Comparison of ENCODE assay signal across 1 cellular context in the genomic region with DNA sequence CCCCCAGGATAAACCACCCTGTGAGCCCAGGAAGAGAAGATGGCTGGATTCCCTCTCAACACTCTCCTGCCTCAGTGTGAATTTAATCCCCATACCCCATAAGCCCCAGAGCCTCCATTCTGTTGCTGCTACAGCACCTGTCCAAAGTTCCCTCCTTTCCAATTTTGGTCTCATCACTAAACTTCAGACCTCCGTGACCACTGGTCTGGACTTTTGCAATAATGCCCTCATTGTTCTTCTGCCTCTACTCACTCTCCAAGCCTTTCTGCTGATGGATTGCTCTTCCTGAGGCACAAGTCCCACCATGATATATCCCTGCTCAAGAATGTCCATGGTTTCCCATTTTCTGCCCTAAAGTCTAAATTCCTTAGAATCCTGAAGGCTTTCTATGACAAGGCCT.
A peak's percentile ranks its signal among the peaks of the same experiment; 100 is the strongest.
TF ChIP-seq lines count a peak whose summit lies in the region.

No MANE protein-coding gene starts in this region.

TF ChIP-seq in HepG2, 621 proteins besides CTCF, POLR2A, EP300 and RAD21 (continued from another document and continues in another):
- TF ChIP-seq FOXP4 (CRISPR knock-in tag; IDR thresholded peaks at IDR 0.05) (peak; percentile 25; the same call in 1 of the 2 replicates), HOXA3 (CRISPR knock-in tag; IDR thresholded peaks at IDR 0.05) (peak; percentile 58; the same call in 1 of the 2 replicates), HNRNPK (IDR thresholded peaks at IDR 0.05; ENCODE audit: low read depth, low read length, poor library complexity, severe bottlenecking) (no peak), LCORL (IDR thresholded peaks at IDR 0.05) (0 out of 2 replicates have a peak, but pooled peaks have one; percentile 21), LCORL (CRISPR knock-in tag; IDR thresholded peaks at IDR 0.05) (no peak), ZNF644 (CRISPR knock-in tag; IDR thresholded peaks at IDR 0.05; ENCODE audit: low read depth) (peak; percentile 59), ZSCAN12 (CRISPR knock-in tag; IDR thresholded peaks at IDR 0.05) (no peak), ZSCAN30 (CRISPR knock-in tag; IDR thresholded peaks at IDR 0.05) (no peak), CEBPG (CRISPR knock-in tag; IDR thresholded peaks at IDR 0.05) (peak; percentile 64), SOX5 (CRISPR knock-in tag; IDR thresholded peaks at IDR 0.05; ENCODE audit: borderline replicate concordance) (peak; percentile 61; the same call in 1 of the 2 replicates), ETV5 (CRISPR knock-in tag; IDR thresholded peaks at IDR 0.05; ENCODE audit: borderline replicate concordance) (peak; percentile 30; the same call in 1 of the 2 replicates), SOX6 (IDR thresholded peaks at IDR 0.05) (no peak), SOX6 (CRISPR knock-in tag; IDR thresholded peaks at IDR 0.05) (peak; percentile 63), ZNF547 (CRISPR knock-in tag; IDR thresholded peaks at IDR 0.05) (no peak), SAP130 (CRISPR knock-in tag; IDR thresholded peaks at IDR 0.05; ENCODE audit: low read depth) (no peak), ZNF883 (CRISPR knock-in tag; IDR thresholded peaks at IDR 0.05; ENCODE audit: not compliant biosample characterization) (no peak), CCAR2 (optimal IDR thresholded peaks at IDR 0.05; ENCODE audit: low read depth, low read length) (no peak), ZNF335 (CRISPR knock-in tag; IDR thresholded peaks at IDR 0.05) (no peak), RXRB (CRISPR knock-in tag; IDR thresholded peaks at IDR 0.05; ENCODE audit: borderline replicate concordance) (peak; percentile 10; the same call in 1 of the 2 replicates), SOX13 (IDR thresholded peaks at IDR 0.05) (no peak), SOX13 (CRISPR knock-in tag; conservative IDR thresholded peaks at IDR 0.05 in 1 of 2, IDR thresholded peaks at IDR 0.05 in 1 of 2) (peak in 1 of 2 experiments; percentile 75; a peak in 2 of 4 replicates), MED1 (CRISPR knock-in tag; IDR thresholded peaks at IDR 0.05) (peak; percentile 56), POGZ (CRISPR knock-in tag; IDR thresholded peaks at IDR 0.05) (no peak), YEATS2 (CRISPR knock-in tag; IDR thresholded peaks at IDR 0.05; ENCODE audit: borderline replicate concordance) (no peak), ZKSCAN8 (CRISPR knock-in tag; IDR thresholded peaks at IDR 0.05; ENCODE audit: borderline replicate concordance) (no peak), ZNF276 (CRISPR knock-in tag; IDR thresholded peaks at IDR 0.05; ENCODE audit: low read depth) (no peak), GATAD2A (CRISPR knock-in tag; IDR thresholded peaks at IDR 0.05) (peak; percentile 42; the same call in 1 of the 2 replicates), CREB1 (IDR thresholded peaks at IDR 0.05) (no peak), CREB1 (CRISPR knock-in tag; IDR thresholded peaks at IDR 0.05) (peak; percentile 23; the same call in 1 of the 2 replicates), ZSCAN31 (CRISPR knock-in tag; IDR thresholded peaks at IDR 0.05; ENCODE audit: low read depth) (no peak), CREM (IDR thresholded peaks at IDR 0.05) (no peak; the same call in 1 of the 2 replicates), CREM (CRISPR knock-in tag; IDR thresholded peaks at IDR 0.05) (no peak), SMC3 (IDR thresholded peaks at IDR 0.05; ENCODE audit: low read length) (no peak), CEBPB (IDR thresholded peaks at IDR 0.05; ENCODE audit: borderline replicate concordance, low read depth, low read length) (0 out of 2 replicates have a peak, but pooled peaks have one; percentile 25), THRA (CRISPR knock-in tag; IDR thresholded peaks at IDR 0.05; ENCODE audit: borderline replicate concordance) (peak; percentile 48; the same call in 1 of the 2 replicates), BCL6 (CRISPR knock-in tag; IDR thresholded peaks at IDR 0.05) (peak; percentile 38; the same call in 1 of the 2 replicates), NR3C1 (CRISPR knock-in tag; IDR thresholded peaks at IDR 0.05) (no peak)
- TF ChIP-seq, protein P1, sequence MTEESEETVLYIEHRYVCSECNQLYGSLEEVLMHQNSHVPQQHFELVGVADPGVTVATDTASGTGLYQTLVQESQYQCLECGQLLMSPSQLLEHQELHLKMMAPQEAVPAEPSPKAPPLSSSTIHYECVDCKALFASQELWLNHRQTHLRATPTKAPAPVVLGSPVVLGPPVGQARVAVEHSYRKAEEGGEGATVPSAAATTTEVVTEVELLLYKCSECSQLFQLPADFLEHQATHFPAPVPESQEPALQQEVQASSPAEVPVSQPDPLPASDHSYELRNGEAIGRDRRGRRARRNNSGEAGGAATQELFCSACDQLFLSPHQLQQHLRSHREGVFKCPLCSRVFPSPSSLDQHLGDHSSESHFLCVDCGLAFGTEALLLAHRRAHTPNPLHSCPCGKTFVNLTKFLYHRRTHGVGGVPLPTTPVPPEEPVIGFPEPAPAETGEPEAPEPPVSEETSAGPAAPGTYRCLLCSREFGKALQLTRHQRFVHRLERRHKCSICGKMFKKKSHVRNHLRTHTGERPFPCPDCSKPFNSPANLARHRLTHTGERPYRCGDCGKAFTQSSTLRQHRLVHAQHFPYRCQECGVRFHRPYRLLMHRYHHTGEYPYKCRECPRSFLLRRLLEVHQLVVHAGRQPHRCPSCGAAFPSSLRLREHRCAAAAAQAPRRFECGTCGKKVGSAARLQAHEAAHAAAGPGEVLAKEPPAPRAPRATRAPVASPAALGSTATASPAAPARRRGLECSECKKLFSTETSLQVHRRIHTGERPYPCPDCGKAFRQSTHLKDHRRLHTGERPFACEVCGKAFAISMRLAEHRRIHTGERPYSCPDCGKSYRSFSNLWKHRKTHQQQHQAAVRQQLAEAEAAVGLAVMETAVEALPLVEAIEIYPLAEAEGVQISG (CRISPR knock-in tag; IDR thresholded peaks at IDR 0.05), result 0 out of 2 replicates have a peak, but pooled peaks have one; percentile 20
- TF ChIP-seq, protein P2, sequence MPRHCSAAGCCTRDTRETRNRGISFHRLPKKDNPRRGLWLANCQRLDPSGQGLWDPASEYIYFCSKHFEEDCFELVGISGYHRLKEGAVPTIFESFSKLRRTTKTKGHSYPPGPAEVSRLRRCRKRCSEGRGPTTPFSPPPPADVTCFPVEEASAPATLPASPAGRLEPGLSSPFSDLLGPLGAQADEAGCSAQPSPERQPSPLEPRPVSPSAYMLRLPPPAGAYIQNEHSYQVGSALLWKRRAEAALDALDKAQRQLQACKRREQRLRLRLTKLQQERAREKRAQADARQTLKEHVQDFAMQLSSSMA (CRISPR knock-in tag; IDR thresholded peaks at IDR 0.05), result no peak
- TF ChIP-seq, protein P3, sequence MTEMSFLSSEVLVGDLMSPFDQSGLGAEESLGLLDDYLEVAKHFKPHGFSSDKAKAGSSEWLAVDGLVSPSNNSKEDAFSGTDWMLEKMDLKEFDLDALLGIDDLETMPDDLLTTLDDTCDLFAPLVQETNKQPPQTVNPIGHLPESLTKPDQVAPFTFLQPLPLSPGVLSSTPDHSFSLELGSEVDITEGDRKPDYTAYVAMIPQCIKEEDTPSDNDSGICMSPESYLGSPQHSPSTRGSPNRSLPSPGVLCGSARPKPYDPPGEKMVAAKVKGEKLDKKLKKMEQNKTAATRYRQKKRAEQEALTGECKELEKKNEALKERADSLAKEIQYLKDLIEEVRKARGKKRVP (CRISPR knock-in tag; IDR thresholded peaks at IDR 0.05), result 0 out of 4 replicates have a peak, but pooled peaks of 1 of the 2 experiments have one; percentile 18
- TF ChIP-seq, protein P4, sequence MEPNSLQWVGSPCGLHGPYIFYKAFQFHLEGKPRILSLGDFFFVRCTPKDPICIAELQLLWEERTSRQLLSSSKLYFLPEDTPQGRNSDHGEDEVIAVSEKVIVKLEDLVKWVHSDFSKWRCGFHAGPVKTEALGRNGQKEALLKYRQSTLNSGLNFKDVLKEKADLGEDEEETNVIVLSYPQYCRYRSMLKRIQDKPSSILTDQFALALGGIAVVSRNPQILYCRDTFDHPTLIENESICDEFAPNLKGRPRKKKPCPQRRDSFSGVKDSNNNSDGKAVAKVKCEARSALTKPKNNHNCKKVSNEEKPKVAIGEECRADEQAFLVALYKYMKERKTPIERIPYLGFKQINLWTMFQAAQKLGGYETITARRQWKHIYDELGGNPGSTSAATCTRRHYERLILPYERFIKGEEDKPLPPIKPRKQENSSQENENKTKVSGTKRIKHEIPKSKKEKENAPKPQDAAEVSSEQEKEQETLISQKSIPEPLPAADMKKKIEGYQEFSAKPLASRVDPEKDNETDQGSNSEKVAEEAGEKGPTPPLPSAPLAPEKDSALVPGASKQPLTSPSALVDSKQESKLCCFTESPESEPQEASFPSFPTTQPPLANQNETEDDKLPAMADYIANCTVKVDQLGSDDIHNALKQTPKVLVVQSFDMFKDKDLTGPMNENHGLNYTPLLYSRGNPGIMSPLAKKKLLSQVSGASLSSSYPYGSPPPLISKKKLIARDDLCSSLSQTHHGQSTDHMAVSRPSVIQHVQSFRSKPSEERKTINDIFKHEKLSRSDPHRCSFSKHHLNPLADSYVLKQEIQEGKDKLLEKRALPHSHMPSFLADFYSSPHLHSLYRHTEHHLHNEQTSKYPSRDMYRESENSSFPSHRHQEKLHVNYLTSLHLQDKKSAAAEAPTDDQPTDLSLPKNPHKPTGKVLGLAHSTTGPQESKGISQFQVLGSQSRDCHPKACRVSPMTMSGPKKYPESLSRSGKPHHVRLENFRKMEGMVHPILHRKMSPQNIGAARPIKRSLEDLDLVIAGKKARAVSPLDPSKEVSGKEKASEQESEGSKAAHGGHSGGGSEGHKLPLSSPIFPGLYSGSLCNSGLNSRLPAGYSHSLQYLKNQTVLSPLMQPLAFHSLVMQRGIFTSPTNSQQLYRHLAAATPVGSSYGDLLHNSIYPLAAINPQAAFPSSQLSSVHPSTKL (CRISPR knock-in tag; IDR thresholded peaks at IDR 0.05), result peak; percentile 45; the same call in 1 of the 2 replicates
- TF ChIP-seq, protein P5, sequence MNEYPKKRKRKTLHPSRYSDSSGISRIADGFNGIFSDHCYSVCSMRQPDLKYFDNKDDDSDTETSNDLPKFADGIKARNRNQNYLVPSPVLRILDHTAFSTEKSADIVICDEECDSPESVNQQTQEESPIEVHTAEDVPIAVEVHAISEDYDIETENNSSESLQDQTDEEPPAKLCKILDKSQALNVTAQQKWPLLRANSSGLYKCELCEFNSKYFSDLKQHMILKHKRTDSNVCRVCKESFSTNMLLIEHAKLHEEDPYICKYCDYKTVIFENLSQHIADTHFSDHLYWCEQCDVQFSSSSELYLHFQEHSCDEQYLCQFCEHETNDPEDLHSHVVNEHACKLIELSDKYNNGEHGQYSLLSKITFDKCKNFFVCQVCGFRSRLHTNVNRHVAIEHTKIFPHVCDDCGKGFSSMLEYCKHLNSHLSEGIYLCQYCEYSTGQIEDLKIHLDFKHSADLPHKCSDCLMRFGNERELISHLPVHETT (CRISPR knock-in tag; conservative IDR thresholded peaks at IDR 0.05), result no peak
- TF ChIP-seq, protein P6, sequence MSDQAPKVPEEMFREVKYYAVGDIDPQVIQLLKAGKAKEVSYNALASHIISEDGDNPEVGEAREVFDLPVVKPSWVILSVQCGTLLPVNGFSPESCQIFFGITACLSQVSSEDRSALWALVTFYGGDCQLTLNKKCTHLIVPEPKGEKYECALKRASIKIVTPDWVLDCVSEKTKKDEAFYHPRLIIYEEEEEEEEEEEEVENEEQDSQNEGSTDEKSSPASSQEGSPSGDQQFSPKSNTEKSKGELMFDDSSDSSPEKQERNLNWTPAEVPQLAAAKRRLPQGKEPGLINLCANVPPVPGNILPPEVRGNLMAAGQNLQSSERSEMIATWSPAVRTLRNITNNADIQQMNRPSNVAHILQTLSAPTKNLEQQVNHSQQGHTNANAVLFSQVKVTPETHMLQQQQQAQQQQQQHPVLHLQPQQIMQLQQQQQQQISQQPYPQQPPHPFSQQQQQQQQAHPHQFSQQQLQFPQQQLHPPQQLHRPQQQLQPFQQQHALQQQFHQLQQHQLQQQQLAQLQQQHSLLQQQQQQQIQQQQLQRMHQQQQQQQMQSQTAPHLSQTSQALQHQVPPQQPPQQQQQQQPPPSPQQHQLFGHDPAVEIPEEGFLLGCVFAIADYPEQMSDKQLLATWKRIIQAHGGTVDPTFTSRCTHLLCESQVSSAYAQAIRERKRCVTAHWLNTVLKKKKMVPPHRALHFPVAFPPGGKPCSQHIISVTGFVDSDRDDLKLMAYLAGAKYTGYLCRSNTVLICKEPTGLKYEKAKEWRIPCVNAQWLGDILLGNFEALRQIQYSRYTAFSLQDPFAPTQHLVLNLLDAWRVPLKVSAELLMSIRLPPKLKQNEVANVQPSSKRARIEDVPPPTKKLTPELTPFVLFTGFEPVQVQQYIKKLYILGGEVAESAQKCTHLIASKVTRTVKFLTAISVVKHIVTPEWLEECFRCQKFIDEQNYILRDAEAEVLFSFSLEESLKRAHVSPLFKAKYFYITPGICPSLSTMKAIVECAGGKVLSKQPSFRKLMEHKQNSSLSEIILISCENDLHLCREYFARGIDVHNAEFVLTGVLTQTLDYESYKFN (CRISPR knock-in tag; conservative IDR thresholded peaks at IDR 0.05), result 0 out of 2 replicates have a peak, but pooled peaks have one; percentile 43
